ENCODE assay signal across 1 cellular context in genomic region chr6:139611327-139611958, GRCh38.
TF ChIP-seq lines count a peak whose summit lies in the region.

No MANE protein-coding gene starts in this region.

TF ChIP-seq in K562, 482 proteins besides CTCF, POLR2A, EP300 and RAD21 (continued from another document and continues in another):
- TF ChIP-seq RREB1 (CRISPR knock-in tag; IDR thresholded peaks at IDR 0.05) (no peak), ZNF23 (CRISPR knock-in tag; IDR thresholded peaks at IDR 0.05) (no peak), PRPF4 (IDR thresholded peaks at IDR 0.05; ENCODE audit: insufficient read depth, low read depth, low read length, poor library complexity, severe bottlenecking) (no peak), DACH1 (IDR thresholded peaks at IDR 0.05; ENCODE audit: partially characterized antibody) (peak; percentile 64), GATAD2A (IDR thresholded peaks at IDR 0.05) (0 out of 2 replicates have a peak, but pooled peaks have one; percentile 37), SFPQ (IDR thresholded peaks at IDR 0.05; ENCODE audit: low read depth, low read length) (no peak), XRCC5 (IDR thresholded peaks at IDR 0.05; ENCODE audit: low read depth, low read length) (no peak), CUX1 (CRISPR knock-in tag; IDR thresholded peaks at IDR 0.05) (no peak), ZNF639 (CRISPR knock-in tag; conservative IDR thresholded peaks at IDR 0.05 in 1 of 2, IDR thresholded peaks at IDR 0.05 in 1 of 2) (no peak), POLR2AphosphoS5 (IDR thresholded peaks at IDR 0.05; ENCODE audit: control insufficient read depth, insufficient read depth, low read depth, low read length) (no peak), MLLT1 (IDR thresholded peaks at IDR 0.05) (no peak), MTA1 (IDR thresholded peaks at IDR 0.05; ENCODE audit: borderline replicate concordance) (peak; percentile 54; the same call in 1 of the 2 replicates), CTBP1 (IDR thresholded peaks at IDR 0.05; ENCODE audit: borderline replicate concordance) (0 out of 2 replicates have a peak, but pooled peaks have one; percentile 16), ARID1B (IDR thresholded peaks at IDR 0.05) (peak; percentile 89), HBP1 (CRISPR knock-in tag; IDR thresholded peaks at IDR 0.05) (no peak), ZNF699 (CRISPR knock-in tag; IDR thresholded peaks at IDR 0.05; ENCODE audit: insufficient replicate concordance) (no peak), ZBTB1 (CRISPR knock-in tag; IDR thresholded peaks at IDR 0.05; ENCODE audit: borderline replicate concordance, low read depth) (no peak), ADNP (tag; IDR thresholded peaks at IDR 0.05) (peak; percentile 59), LARP7 (IDR thresholded peaks at IDR 0.05) (no peak), CHD1 (IDR thresholded peaks at IDR 0.05; ENCODE audit: low read length) (no peak), ATF7 (IDR thresholded peaks at IDR 0.05) (no peak), SNIP1 (IDR thresholded peaks at IDR 0.05; ENCODE audit: low read depth) (no peak), SIN3B (IDR thresholded peaks at IDR 0.05; ENCODE audit: low read depth) (no peak), USF1 (CRISPR knock-in tag; IDR thresholded peaks at IDR 0.05) (no peak), ZNF707 (CRISPR knock-in tag; conservative IDR thresholded peaks at IDR 0.05) (no peak), SMARCE1 (IDR thresholded peaks at IDR 0.05) (peak; percentile 86), BDP1 (IDR thresholded peaks at IDR 0.05; ENCODE audit: insufficient read depth, insufficient read length) (no peak), MTA2 (IDR thresholded peaks at IDR 0.05; ENCODE audit: low read depth) (peak; percentile 68), CBFA2T3 (IDR thresholded peaks at IDR 0.05) (peak; percentile 77), NR2C1 (IDR thresholded peaks at IDR 0.05) (no peak), NR2C1 (tag; IDR thresholded peaks at IDR 0.05) (no peak), TCF3 (CRISPR knock-in tag; IDR thresholded peaks at IDR 0.05) (peak; percentile 58), CREB3 (tag; conservative IDR thresholded peaks at IDR 0.05; ENCODE audit: low read depth) (no peak), ZNF507 (tag; conservative IDR thresholded peaks at IDR 0.05) (no peak), CREBBP (IDR thresholded peaks at IDR 0.05; ENCODE audit: low read depth, low read length) (no peak), NR4A1 (CRISPR knock-in tag; IDR thresholded peaks at IDR 0.05) (no peak), NR4A1 (tag; IDR thresholded peaks at IDR 0.05) (no peak), SMARCA4 (IDR thresholded peaks at IDR 0.05) (peak; percentile 67; the same call in 1 of the 2 replicates), CEBPB (tag; IDR thresholded peaks at IDR 0.05) (no peak), ZNF324 (CRISPR knock-in tag; IDR thresholded peaks at IDR 0.05) (no peak), DEAF1 (CRISPR knock-in tag; IDR thresholded peaks at IDR 0.05) (no peak), WHSC1 (IDR thresholded peaks at IDR 0.05; ENCODE audit: low read length) (no peak)
